In the genomic region with DNA sequence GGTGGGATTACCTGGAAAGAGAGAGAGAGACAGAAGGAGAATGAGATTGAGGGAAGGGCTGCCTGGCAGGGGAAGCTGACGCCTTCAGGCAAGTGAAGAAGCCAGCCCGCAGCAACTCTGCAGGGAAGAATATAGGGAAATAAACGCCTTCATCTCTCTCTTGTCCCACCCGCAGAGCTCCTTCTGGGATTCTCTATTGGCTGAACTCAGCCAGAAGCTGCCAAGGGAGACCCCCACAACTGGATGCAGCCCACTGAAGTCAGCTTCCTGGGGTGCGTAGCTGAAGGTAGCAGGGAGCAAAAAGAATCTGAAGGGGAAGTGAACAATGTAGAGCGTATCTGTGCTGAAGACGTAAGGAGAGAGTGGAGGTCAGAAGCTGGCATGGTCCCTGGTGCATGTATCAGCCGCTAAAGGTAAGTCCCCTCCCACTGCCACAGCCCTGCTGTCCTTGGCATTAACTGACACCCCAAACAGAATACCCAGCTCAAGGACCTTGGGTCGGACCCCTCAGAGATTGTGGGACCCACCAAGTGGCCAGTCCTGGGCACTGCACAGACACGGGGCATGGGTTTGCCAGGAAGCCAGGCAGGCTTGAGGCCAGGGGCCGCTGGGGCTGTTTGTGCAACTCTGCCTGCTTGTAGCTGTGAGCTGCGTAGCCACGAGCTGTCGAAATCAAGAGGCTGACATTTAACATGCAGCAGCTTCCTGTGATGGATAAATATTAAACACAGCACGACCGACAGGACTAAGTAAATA, we compare ENCODE assay signal across 9 cellular contexts.
DNase-seq lines count a peak whose midpoint lies in the region; ATAC-seq, FAIRE-seq and TF ChIP-seq lines count a peak whose summit lies in the region.
"Had no signal": no experiment of that assay in that cellular context is flagged by ENCODE, and none has a peak within 500 bp of the region (broad histone marks: within the 10 kb centered on the region; RNA-seq: fewer than 3 reads in every experiment).

No MANE protein-coding gene starts in this region.

- H3K36me3 ChIP-seq in ascending aorta (no peaks in the 10 kb centered on the region), keratinocyte (ENCODE audit: control insufficient read depth in 2 of 2, extremely low read depth in 1 of 2, insufficient read depth in 2 of 2, low read length in 2 of 2) (no peaks in the 10 kb centered on the region), tibial artery (no peaks in the 10 kb centered on the region)
- H3K36me3 ChIP-seq in CD8-positive, alpha-beta memory T cell (ENCODE audit: insufficient read depth, low read length), result no peaks in the 10 kb centered on the region

- no peaks in the 10 kb centered on the region for H3K79me2 ChIP-seq in keratinocyte (ENCODE audit: control insufficient read depth, insufficient read depth, low read length)

- H3K4me1 ChIP-seq in ascending aorta (no peaks in the 10 kb centered on the region), keratinocyte (ENCODE audit: control insufficient read depth, extremely low read depth, insufficient read depth, low read length) (peaks cover 15% of the 10 kb centered on the region), tibial artery (peaks cover 0 to 11% (median 2%) of the 10 kb centered on the region in 4 donors)
- H3K4me1 ChIP-seq in CD8-positive, alpha-beta memory T cell (ENCODE audit: insufficient read depth, low read length), result no peaks in the 10 kb centered on the region

- CTCF ChIA-PET in CD8-positive, alpha-beta memory T cell (lab: Charles Lee), result no interaction called here

- peaks cover 13 to 16% of the 10 kb centered on the region in 2 donors for H3K27me3 Mint-ChIP-seq in CD8-positive, alpha-beta memory T cell

- H3K9me3 ChIP-seq in ascending aorta, result no peaks in the 10 kb centered on the region
- no peaks in the 10 kb centered on the region for H3K9me3 ChIP-seq in keratinocyte (ENCODE audit: control insufficient read depth, low read depth, low read length)
- H3K9me3 ChIP-seq in tibial artery, result no peaks in the 10 kb centered on the region
- no peaks in the 10 kb centered on the region for H3K9me3 ChIP-seq in CD8-positive, alpha-beta memory T cell (ENCODE audit: low read length)

- H3K36me3 Mint-ChIP-seq in CD8-positive, alpha-beta memory T cell, result no peaks in the 10 kb centered on the region

- no peak overlapping the region for H3K27ac Mint-ChIP-seq in CD8-positive, alpha-beta memory T cell

- no peaks in the 10 kb centered on the region for H4K20me1 ChIP-seq in keratinocyte (ENCODE audit: control insufficient read depth, extremely low read depth, insufficient read depth, low read length)

- POLR2A ChIA-PET in CD8-positive, alpha-beta memory T cell (lab: Charles Lee), result no interaction called here

- H3K9ac ChIP-seq in keratinocyte (ENCODE audit: control insufficient read depth, extremely low read depth, insufficient read depth, low read length), result no peak overlapping the region

- H3K4me3 Mint-ChIP-seq in CD8-positive, alpha-beta memory T cell, result no peak overlapping the region

- no peak overlapping the region for H3K27ac ChIP-seq in ascending aorta
- no peak overlapping the region for H3K27ac ChIP-seq in keratinocyte (ENCODE audit: control insufficient read depth, insufficient read depth, low read length)
- no peak overlapping the region for H3K27ac ChIP-seq in tibial artery
- no peak overlapping the region for H3K27ac ChIP-seq in CD8-positive, alpha-beta memory T cell (ENCODE audit: low read depth, low read length)

- H3K27me3 ChIP-seq in ascending aorta (no peaks in the 10 kb centered on the region), keratinocyte (ENCODE audit: control insufficient read depth, extremely low read depth, insufficient read depth, low read length) (peaks cover 6% of the 10 kb centered on the region), tibial artery (peaks cover 0 to 8% of the 10 kb centered on the region in 2 donors)
- H3K27me3 ChIP-seq in CD8-positive, alpha-beta memory T cell (ENCODE audit: insufficient read depth, low read length, poor library complexity, severe bottlenecking), result no peaks in the 10 kb centered on the region

- peak; percentile 17 to 61 (median 50) for TF ChIP-seq CTCF in ascending aorta (IDR thresholded peaks at IDR 0.05)
- TF ChIP-seq CTCF in keratinocyte (optimal IDR thresholded peaks at IDR 0.05 in 1 of 3, IDR thresholded peaks at IDR 0.05 in 1 of 3, conservative IDR thresholded peaks at IDR 0.05 in 1 of 3; ENCODE audit: extremely low read depth in 1 of 3, insufficient read depth in 2 of 3, low read length in 3 of 3), result peak; percentile 14 to 22 (median 21)
- peak; percentile 54 to 70 for TF ChIP-seq CTCF in tibial artery (IDR thresholded peaks at IDR 0.05)

- peaks cover 0 to 3% (median 0%) of the 10 kb centered on the region in 5 donors for H3K9me3 Mint-ChIP-seq in CD8-positive, alpha-beta memory T cell

- no peak for ATAC-seq in GM21723 (IDR thresholded peaks at IDR 0.05; ENCODE audit: unreplicated experiment)

- no peaks in the 10 kb centered on the region for H3K4me1 Mint-ChIP-seq in CD8-positive, alpha-beta memory T cell

- DNase-seq in NCI-H510A treated with DMSO at 0.1 percent for 48 hours (lab: John Stamatoyannopoulos, UW) (peak; percentile 19), NCI-H510A (lab: John Stamatoyannopoulos, UW) (no peak), ascending aorta (ENCODE audit: low spot score in 2 of 2) (peak; percentile 37 to 76), keratinocyte (ENCODE audit: low read depth, low spot score) (no peak), tibial artery (peak; percentile 67 to 84)
- DNase-seq in stimulated activated CD4-positive, alpha-beta T cell treated with anti-CD3 and anti-CD28 coated beads, Interleukin-2, amount 100 ng/mL, for 48 hours, result no peak
- no peak for DNase-seq in CD8-positive, alpha-beta memory T cell
- DNase-seq: NCI-H1930 had no signal

- no peak overlapping the region for H2AFZ ChIP-seq in keratinocyte (ENCODE audit: control insufficient read depth, low read length)

- no peak overlapping the region for H3K4me2 ChIP-seq in keratinocyte (ENCODE audit: control insufficient read depth, extremely low read depth, insufficient read depth, low read depth, low read length)

- H3K9me1 ChIP-seq in keratinocyte (ENCODE audit: control insufficient read depth, extremely low read depth, insufficient read depth, low read length), result no peaks in the 10 kb centered on the region

- FAIRE-seq in keratinocyte (lab: Jason Lieb, UNC), result no peak

- intact Hi-C loops in ascending aorta (cut with DNase I) (no loop called here), tibial artery (cut with DNase I; ENCODE audit: low total_unique reads) (no loop called here)

- H3K4me3 ChIP-seq in ascending aorta (peak overlapping the region in 1 of 2 donors; percentile 46), keratinocyte (ENCODE audit: control insufficient read depth in 2 of 3, extremely low read depth in 1 of 3, insufficient read depth in 2 of 3, low read depth in 1 of 3, low read length in 3 of 3) (no peak overlapping the region), tibial artery (no peak overlapping the region)
- no peak overlapping the region for H3K4me3 ChIP-seq in CD8-positive, alpha-beta memory T cell (ENCODE audit: low read length)

- dilution Hi-C loops in keratinocyte (cut with MboI; ENCODE audit: extremely low pct_ligation_motif_present, low sequenced_read_pairs), result no loop called here

Comparison
In these comparisons a context has a peak if more than half of its experiments do, and no peak if none do; other contexts are left out.
1. DNase-seq: peak in NCI-H510A treated with DMSO at 0.1 percent for 48 hours (single experiment), ascending aorta (2 of 2) and tibial artery (2 of 2); none in NCI-H510A (single experiment), keratinocyte (single experiment), stimulated activated CD4-positive, alpha-beta T cell treated with anti-CD3 and anti-CD28 coated beads, Interleukin-2, amount 100 ng/mL, for 48 hours (0 of 2) and CD8-positive, alpha-beta memory T cell (0 of 5).
2. Peak in every context shown above with its lines, with median percentiles within 50 percentile points of each other: CTCF ChIP-seq.